Comparison of ENCODE assay signal across 1 cellular context in the genomic region with DNA sequence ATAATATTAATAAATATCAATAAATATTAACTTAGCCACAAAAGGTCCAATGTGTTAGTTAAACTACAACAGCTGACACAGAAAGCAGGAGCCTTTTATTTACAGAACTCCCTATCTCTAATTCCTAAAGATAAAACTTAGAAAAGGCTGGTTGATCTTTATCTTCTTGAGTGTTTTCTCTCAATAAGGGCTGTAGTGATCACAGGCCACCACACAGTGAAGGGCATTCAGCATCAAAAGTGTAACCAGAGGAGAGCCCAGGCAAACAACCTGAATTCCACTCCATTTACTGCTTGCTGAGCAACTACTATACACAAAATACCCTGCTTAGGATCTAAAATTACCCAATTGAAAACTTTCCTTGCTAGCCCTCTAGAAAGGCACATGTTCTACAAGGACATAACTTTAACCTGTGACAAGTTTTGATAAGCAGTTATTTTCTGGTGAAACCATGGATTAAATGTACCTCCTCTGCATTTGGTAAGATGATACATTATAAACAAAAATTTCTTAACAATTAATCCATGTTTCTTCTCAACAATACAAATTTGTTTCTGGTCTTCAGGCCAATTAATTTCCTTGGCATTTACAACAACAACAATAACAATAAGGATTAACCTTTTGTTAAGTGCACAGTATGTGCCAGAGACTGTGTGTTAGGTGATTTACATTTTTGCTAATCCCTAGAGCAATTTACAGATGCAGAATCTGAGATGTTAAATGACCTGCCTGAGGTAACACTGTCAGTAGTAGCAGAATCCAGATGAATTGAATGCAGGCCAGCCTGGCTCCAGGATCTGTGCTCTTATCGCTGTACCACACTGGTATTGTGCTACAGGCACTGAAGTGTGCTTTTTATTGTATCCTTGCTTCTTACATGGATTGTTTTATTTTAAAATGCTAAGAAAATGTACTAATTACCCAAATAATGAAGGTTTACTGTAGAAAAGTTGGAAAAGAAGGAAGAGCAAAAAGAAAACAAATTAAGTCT.
TF ChIP-seq lines count a peak whose summit lies in the region.

No MANE protein-coding gene starts in this region.

TF ChIP-seq in SK-N-SH, 30 proteins besides CTCF, POLR2A, EP300 and RAD21 (continued from another document):
- TF ChIP-seq, protein P1, sequence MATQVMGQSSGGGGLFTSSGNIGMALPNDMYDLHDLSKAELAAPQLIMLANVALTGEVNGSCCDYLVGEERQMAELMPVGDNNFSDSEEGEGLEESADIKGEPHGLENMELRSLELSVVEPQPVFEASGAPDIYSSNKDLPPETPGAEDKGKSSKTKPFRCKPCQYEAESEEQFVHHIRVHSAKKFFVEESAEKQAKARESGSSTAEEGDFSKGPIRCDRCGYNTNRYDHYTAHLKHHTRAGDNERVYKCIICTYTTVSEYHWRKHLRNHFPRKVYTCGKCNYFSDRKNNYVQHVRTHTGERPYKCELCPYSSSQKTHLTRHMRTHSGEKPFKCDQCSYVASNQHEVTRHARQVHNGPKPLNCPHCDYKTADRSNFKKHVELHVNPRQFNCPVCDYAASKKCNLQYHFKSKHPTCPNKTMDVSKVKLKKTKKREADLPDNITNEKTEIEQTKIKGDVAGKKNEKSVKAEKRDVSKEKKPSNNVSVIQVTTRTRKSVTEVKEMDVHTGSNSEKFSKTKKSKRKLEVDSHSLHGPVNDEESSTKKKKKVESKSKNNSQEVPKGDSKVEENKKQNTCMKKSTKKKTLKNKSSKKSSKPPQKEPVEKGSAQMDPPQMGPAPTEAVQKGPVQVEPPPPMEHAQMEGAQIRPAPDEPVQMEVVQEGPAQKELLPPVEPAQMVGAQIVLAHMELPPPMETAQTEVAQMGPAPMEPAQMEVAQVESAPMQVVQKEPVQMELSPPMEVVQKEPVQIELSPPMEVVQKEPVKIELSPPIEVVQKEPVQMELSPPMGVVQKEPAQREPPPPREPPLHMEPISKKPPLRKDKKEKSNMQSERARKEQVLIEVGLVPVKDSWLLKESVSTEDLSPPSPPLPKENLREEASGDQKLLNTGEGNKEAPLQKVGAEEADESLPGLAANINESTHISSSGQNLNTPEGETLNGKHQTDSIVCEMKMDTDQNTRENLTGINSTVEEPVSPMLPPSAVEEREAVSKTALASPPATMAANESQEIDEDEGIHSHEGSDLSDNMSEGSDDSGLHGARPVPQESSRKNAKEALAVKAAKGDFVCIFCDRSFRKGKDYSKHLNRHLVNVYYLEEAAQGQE (IDR thresholded peaks at IDR 0.05; ENCODE audit: low read depth, low read length) = no peak
- TF ChIP-seq MXI1 (IDR thresholded peaks at IDR 0.05; ENCODE audit: low read depth, low read length) (no peak), RFX5 (IDR thresholded peaks at IDR 0.05; ENCODE audit: low read length) (no peak), NFIC (IDR thresholded peaks at IDR 0.05; ENCODE audit: borderline replicate concordance) (no peak), RCOR1 (IDR thresholded peaks at IDR 0.05; ENCODE audit: low read length) (0 out of 2 replicates have a peak, but pooled peaks have one; percentile 13), GATA2 (CRISPR knock-in tag; IDR thresholded peaks at IDR 0.05) (peak; percentile 28; the same call in 1 of the 2 replicates)
- TF ChIP-seq, protein P2, sequence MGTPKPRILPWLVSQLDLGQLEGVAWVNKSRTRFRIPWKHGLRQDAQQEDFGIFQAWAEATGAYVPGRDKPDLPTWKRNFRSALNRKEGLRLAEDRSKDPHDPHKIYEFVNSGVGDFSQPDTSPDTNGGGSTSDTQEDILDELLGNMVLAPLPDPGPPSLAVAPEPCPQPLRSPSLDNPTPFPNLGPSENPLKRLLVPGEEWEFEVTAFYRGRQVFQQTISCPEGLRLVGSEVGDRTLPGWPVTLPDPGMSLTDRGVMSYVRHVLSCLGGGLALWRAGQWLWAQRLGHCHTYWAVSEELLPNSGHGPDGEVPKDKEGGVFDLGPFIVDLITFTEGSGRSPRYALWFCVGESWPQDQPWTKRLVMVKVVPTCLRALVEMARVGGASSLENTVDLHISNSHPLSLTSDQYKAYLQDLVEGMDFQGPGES (IDR thresholded peaks at IDR 0.05; ENCODE audit: low read depth, low read length) = no peak
TF ChIP-seq in SK-N-SH: peak in this region for 3.
